2 cellular contexts compared by ENCODE assay signal in the genomic region with DNA sequence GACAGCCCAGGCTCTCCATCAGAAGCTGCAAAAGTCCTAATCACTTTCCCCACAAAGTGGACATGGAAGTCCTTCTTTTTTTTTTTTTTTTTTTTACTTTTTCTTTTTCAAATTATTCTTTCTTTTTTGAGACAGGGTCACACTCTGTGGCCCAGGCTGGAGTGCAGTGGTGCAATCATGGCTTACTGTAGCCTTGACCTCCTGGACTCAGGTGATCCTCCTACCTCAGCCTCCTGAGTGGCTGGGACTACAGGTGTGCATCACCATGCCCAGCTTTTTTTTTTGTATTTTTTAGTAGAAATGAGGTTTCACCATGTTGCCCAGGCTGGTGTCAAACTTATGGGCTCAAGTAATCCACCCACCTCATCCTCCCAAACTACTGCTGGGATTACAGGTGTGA.
TF ChIP-seq lines count a peak whose summit lies in the region.

No MANE protein-coding gene starts in this region.

TF ChIP-seq in A549, 52 proteins besides CTCF, POLR2A, EP300 and RAD21:
- no peak for TF ChIP-seq MAZ (IDR thresholded peaks at IDR 0.05; ENCODE audit: borderline replicate concordance, low read depth, low read length)
- no peak for TF ChIP-seq ESRRA (IDR thresholded peaks at IDR 0.05; ENCODE audit: borderline replicate concordance, low read length)
- no peak for TF ChIP-seq RNF2 (IDR thresholded peaks at IDR 0.05; ENCODE audit: borderline replicate concordance, low read depth)
- TF ChIP-seq CBX8 (IDR thresholded peaks at IDR 0.05), result no peak
- no peak for TF ChIP-seq JUN (IDR thresholded peaks at IDR 0.05)
- no peak for TF ChIP-seq HDAC2 (IDR thresholded peaks at IDR 0.05)
- TF ChIP-seq MYC (IDR thresholded peaks at IDR 0.05; ENCODE audit: borderline replicate concordance, low read length), result no peak
- TF ChIP-seq PBX3 (IDR thresholded peaks at IDR 0.05), result no peak
- no peak for TF ChIP-seq NFE2L2 (conservative IDR thresholded peaks at IDR 0.05; ENCODE audit: low read length)
- TF ChIP-seq, protein P1, sequence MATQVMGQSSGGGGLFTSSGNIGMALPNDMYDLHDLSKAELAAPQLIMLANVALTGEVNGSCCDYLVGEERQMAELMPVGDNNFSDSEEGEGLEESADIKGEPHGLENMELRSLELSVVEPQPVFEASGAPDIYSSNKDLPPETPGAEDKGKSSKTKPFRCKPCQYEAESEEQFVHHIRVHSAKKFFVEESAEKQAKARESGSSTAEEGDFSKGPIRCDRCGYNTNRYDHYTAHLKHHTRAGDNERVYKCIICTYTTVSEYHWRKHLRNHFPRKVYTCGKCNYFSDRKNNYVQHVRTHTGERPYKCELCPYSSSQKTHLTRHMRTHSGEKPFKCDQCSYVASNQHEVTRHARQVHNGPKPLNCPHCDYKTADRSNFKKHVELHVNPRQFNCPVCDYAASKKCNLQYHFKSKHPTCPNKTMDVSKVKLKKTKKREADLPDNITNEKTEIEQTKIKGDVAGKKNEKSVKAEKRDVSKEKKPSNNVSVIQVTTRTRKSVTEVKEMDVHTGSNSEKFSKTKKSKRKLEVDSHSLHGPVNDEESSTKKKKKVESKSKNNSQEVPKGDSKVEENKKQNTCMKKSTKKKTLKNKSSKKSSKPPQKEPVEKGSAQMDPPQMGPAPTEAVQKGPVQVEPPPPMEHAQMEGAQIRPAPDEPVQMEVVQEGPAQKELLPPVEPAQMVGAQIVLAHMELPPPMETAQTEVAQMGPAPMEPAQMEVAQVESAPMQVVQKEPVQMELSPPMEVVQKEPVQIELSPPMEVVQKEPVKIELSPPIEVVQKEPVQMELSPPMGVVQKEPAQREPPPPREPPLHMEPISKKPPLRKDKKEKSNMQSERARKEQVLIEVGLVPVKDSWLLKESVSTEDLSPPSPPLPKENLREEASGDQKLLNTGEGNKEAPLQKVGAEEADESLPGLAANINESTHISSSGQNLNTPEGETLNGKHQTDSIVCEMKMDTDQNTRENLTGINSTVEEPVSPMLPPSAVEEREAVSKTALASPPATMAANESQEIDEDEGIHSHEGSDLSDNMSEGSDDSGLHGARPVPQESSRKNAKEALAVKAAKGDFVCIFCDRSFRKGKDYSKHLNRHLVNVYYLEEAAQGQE (IDR thresholded peaks at IDR 0.05), result no peak

TF ChIP-seq in IMR-90, 13 proteins besides CTCF, POLR2A, EP300 and RAD21:
- TF ChIP-seq SMC3 (IDR thresholded peaks at IDR 0.05; ENCODE audit: low read depth, low read length) (no peak), MAZ (IDR thresholded peaks at IDR 0.05; ENCODE audit: borderline replicate concordance, low read depth, low read length) (no peak)
TF ChIP-seq in IMR-90: peak in this region for 0.
